ENCODE assay signal across 8 cellular contexts in genomic region chr5:43040287-43041098, GRCh38. TPM values are rescaled to one million over a fixed set of nuclear protein-coding genes. Genes with fewer than 3 reads are reported as not detected.
A peak's percentile ranks its signal among the peaks of the same experiment; 100 is the strongest.
DNase-seq lines count a peak whose midpoint lies in the region; TF ChIP-seq lines count a peak whose summit lies in the region.

TSS of gene ANXA2R (minus strand) at chr5:43040319. CDS start at chr5:43040046, 273 bp downstream.

- H3K36me3 Mint-ChIP-seq in osteocyte (ENCODE audit: unreplicated experiment), result peaks cover 2% of the 10 kb centered on the region

- H3K4me1 Mint-ChIP-seq in osteocyte (ENCODE audit: unreplicated experiment), result peaks cover 44% of the 10 kb centered on the region

- H3K4me3 ChIP-seq in GM06990 (replicated peaks; ENCODE audit: low read depth, low read length) (peak within 1 kb of the TSS; percentile 77), HFF-Myc (replicated peaks; ENCODE audit: low read depth, low read length) (peak within 1 kb of the TSS; percentile 62), SJSA1 (peak within 1 kb of the TSS; percentile 61), tibial artery (peak within 1 kb of the TSS; percentile 72 to 77)

- H3K9me3 ChIP-seq in SJSA1 (replicated peaks) (no peaks in the 10 kb centered on the region), tibial artery (no peaks in the 10 kb centered on the region)

- peak within 1 kb of the TSS; percentile 99 for H3K27ac Mint-ChIP-seq in osteocyte (ENCODE audit: unreplicated experiment)

- no peaks in the 10 kb centered on the region for H3K27me3 Mint-ChIP-seq in osteocyte (ENCODE audit: unreplicated experiment)

- peak; percentile 83 for DNase-seq in GM06990 (ENCODE audit: extremely low read depth, insufficient read length)
- peak; percentile 87 for DNase-seq in HFF-Myc (ENCODE audit: extremely low read depth, low read depth)
- DNase-seq in NAMALWA (ENCODE audit: low spot score), result peak; percentile 98
- DNase-seq in SJSA1 (ENCODE audit: low read depth in 1 of 2, low spot score in 2 of 2), result peak; percentile 89 to 95
- peak; percentile 93 for DNase-seq in activated naive CD4-positive, alpha-beta T cell treated with Interleukin-2 at 50 U/mL for 16 hours
- peak; percentile 88 for DNase-seq in glomerular endothelial cell (ENCODE audit: extremely low read depth, low read depth, low spot score)
- peak; percentile 95 for DNase-seq in osteocyte (ENCODE audit: extremely low spot score, unreplicated experiment)
- DNase-seq in tibial artery, result peak; percentile 88 to 94

- H3K27ac ChIP-seq in SJSA1 (peak within 1 kb of the TSS; percentile 92), tibial artery (peak within 1 kb of the TSS; percentile 98)

- TF ChIP-seq CTCF in GM06990 (IDR thresholded peaks at IDR 0.05; ENCODE audit: insufficient read depth, low read length, poor library complexity, severe bottlenecking), result peak; percentile 88
- TF ChIP-seq CTCF in HFF-Myc (IDR thresholded peaks at IDR 0.05; ENCODE audit: low read depth, low read length, missing control alignments), result peak; percentile 76
- TF ChIP-seq CTCF in osteocyte (IDR thresholded peaks at IDR 0.05), result peak; percentile 79
- peak; percentile 85 to 86 for TF ChIP-seq CTCF in tibial artery (IDR thresholded peaks at IDR 0.05)

- no peaks in the 10 kb centered on the region for H3K36me3 ChIP-seq in GM06990 (ENCODE audit: control insufficient read depth, insufficient read depth, low read length)
- H3K36me3 ChIP-seq in SJSA1, result no peaks in the 10 kb centered on the region
- no peaks in the 10 kb centered on the region for H3K36me3 ChIP-seq in tibial artery

- H3K4me3 Mint-ChIP-seq in osteocyte (ENCODE audit: unreplicated experiment), result peak within 1 kb of the TSS; percentile 85

- intact Hi-C loops in tibial artery (cut with DNase I; ENCODE audit: low total_unique reads), result loop anchor here (2.0 to 10.0 kb wide), 4 partner anchors 22 to 126 kb away; no protein-coding TSS in a partner anchor

- no peaks in the 10 kb centered on the region for H3K9me3 Mint-ChIP-seq in osteocyte (ENCODE audit: unreplicated experiment)

- H3K4me1 ChIP-seq in SJSA1 (replicated peaks) (peaks cover 6% of the 10 kb centered on the region; the same call in 1 of the 2 replicates), tibial artery (peaks cover 0 to 13% (median 2%) of the 10 kb centered on the region in 4 donors)

- H3K27me3 ChIP-seq in GM06990 (replicated peaks; ENCODE audit: control insufficient read depth, insufficient read depth, low read length) (no peaks in the 10 kb centered on the region), SJSA1 (replicated peaks) (no peaks in the 10 kb centered on the region), tibial artery (no peaks in the 10 kb centered on the region)

RNA-seq across cellular contexts. Expression of gene ANXA2R, which starts in this region (rescaled TPM):
- total RNA-seq in SJSA1 (2014; rRNA removed; shearing (Covaris generic)), result 1.4 and 2.5 TPM in 2 replicates
- total RNA-seq in glomerular endothelial cell (4.1 and 11.2 TPM in 2 replicates), osteocyte (5.2 and 5.3 TPM in 2 replicates)

Comparison
In these comparisons a context has a peak if more than half of its experiments do, and no peak if none do; other contexts are left out.
1. Peak in every context shown above with its lines: DNase-seq, H3K4me3 ChIP-seq and H3K27ac ChIP-seq.